Comparison of ENCODE assay signal across 32 cellular contexts in genomic region chr3:63876260-63876659, GRCh38. TPM values are rescaled to one million over a fixed set of nuclear protein-coding genes. Genes with fewer than 3 reads are reported as not detected.
"Had no signal": no experiment of that assay in that cellular context is flagged by ENCODE, and none has a peak within 500 bp of the region (broad histone marks: within the 10 kb centered on the region; RNA-seq: fewer than 3 reads in every experiment).

No MANE protein-coding gene starts in this region.

- H3K27ac ChIP-seq: brain microvascular endothelial cell, coronary artery, gastroesophageal sphincter, hepatocyte had no signal

- H3K36me3 ChIP-seq: brain microvascular endothelial cell, gastroesophageal sphincter, uterus had no signal

- H3K4me3 Mint-ChIP-seq: activated B cell treated with CpG ODN at 0.5 μM for 24 hours; activated CD8-positive, alpha-beta T cell treated with anti-CD3 and anti-CD28 coated beads for 36 hours; activated naive CD4-positive, alpha-beta T cell treated with anti-CD3 and anti-CD28 coated beads, Interleukin-2, amount 10 ng/mL, durations not matched to agents 7 days and 5 days; activated naive CD8-positive, alpha-beta T cell treated with anti-CD3 and anti-CD28 coated beads, Interleukin-2, amount 10 ng/mL, durations not matched to agents 7 days and 5 days; effector memory CD8-positive, alpha-beta T cell; naive thymus-derived CD8-positive, alpha-beta T cell; stimulated activated naive CD8-positive, alpha-beta T cell treated with anti-CD3 and anti-CD28 coated beads, Interleukin-15, amount 100 ng/mL, for 72 hours; type B pancreatic cell had no signal

- H2AFZ ChIP-seq: hepatocyte had no signal

- H3K9me3 Mint-ChIP-seq: activated B cell treated with CpG ODN at 0.5 μM for 24 hours; activated CD8-positive, alpha-beta T cell treated with anti-CD3 and anti-CD28 coated beads for 36 hours; activated naive CD4-positive, alpha-beta T cell treated with anti-CD3 and anti-CD28 coated beads, Interleukin-2, amount 10 ng/mL, durations not matched to agents 7 days and 5 days; activated naive CD8-positive, alpha-beta T cell treated with anti-CD3 and anti-CD28 coated beads, Interleukin-2, amount 10 ng/mL, durations not matched to agents 7 days and 5 days; effector memory CD8-positive, alpha-beta T cell; naive thymus-derived CD8-positive, alpha-beta T cell; stimulated activated naive CD8-positive, alpha-beta T cell treated with anti-CD3 and anti-CD28 coated beads, Interleukin-15, amount 100 ng/mL, for 72 hours; type B pancreatic cell had no signal

- H3K4me1 ChIP-seq: uterus had no signal

- H3K4me2 ChIP-seq: hepatocyte had no signal

- H3K27me3 ChIP-seq: brain microvascular endothelial cell, gastroesophageal sphincter, hepatocyte, uterus had no signal

- DNase-seq: activated B cell treated with CpG ODN at 0.5 μM for 24 hours; activated CD4-positive, alpha-beta T cell treated with anti-CD3 and anti-CD28 coated beads, Interleukin-2, amount 50 U/mL, for 1 hour; activated CD8-positive, alpha-beta T cell treated with anti-CD3 and anti-CD28 coated beads for 36 hours; activated effector memory CD4-positive, alpha-beta T cell treated with anti-CD3 and anti-CD28 coated beads, Interleukin-2, amount 50 U/mL, for 16 hours; activated naive CD4-positive, alpha-beta T cell treated with anti-CD3 and anti-CD28 coated beads, Interleukin-2, amount 10 ng/mL, durations not matched to agents 7 days and 5 days; activated naive CD8-positive, alpha-beta T cell treated with anti-CD3 and anti-CD28 coated beads, Interleukin-2, amount 10 ng/mL, durations not matched to agents 7 days and 5 days; activated T-cell treated with anti-CD3 and anti-CD28 coated beads, Interleukin-2, amount 50 U/mL, for 48 hours; brain microvascular endothelial cell; effector memory CD8-positive, alpha-beta T cell; erythroblast; islet precursor cell; left cardiac atrium; mammary epithelial cell; naive thymus-derived CD8-positive, alpha-beta T cell; posterior cingulate gyrus; right cardiac atrium; stimulated activated CD4-positive, alpha-beta T cell treated with anti-CD3 and anti-CD28 coated beads, Interleukin-2, amount 100 ng/mL, for 48 hours; stimulated activated naive CD8-positive, alpha-beta T cell treated with anti-CD3 and anti-CD28 coated beads, Interleukin-15, amount 100 ng/mL, for 72 hours; substantia nigra; T1000; uterus had no signal

- H3K9me3 ChIP-seq: gastroesophageal sphincter, uterus had no signal

- H3K4me3 ChIP-seq: coronary artery, gastroesophageal sphincter, hepatocyte, uterus had no signal

- H3K27me3 Mint-ChIP-seq: activated B cell treated with CpG ODN at 0.5 μM for 24 hours; activated CD8-positive, alpha-beta T cell treated with anti-CD3 and anti-CD28 coated beads for 36 hours; activated naive CD4-positive, alpha-beta T cell treated with anti-CD3 and anti-CD28 coated beads, Interleukin-2, amount 10 ng/mL, durations not matched to agents 7 days and 5 days; activated naive CD8-positive, alpha-beta T cell treated with anti-CD3 and anti-CD28 coated beads, Interleukin-2, amount 10 ng/mL, durations not matched to agents 7 days and 5 days; effector memory CD8-positive, alpha-beta T cell; naive thymus-derived CD8-positive, alpha-beta T cell; stimulated activated naive CD8-positive, alpha-beta T cell treated with anti-CD3 and anti-CD28 coated beads, Interleukin-15, amount 100 ng/mL, for 72 hours; type B pancreatic cell had no signal

- H3K27ac Mint-ChIP-seq: activated B cell treated with CpG ODN at 0.5 μM for 24 hours; activated CD8-positive, alpha-beta T cell treated with anti-CD3 and anti-CD28 coated beads for 36 hours; activated naive CD4-positive, alpha-beta T cell treated with anti-CD3 and anti-CD28 coated beads, Interleukin-2, amount 10 ng/mL, durations not matched to agents 7 days and 5 days; activated naive CD8-positive, alpha-beta T cell treated with anti-CD3 and anti-CD28 coated beads, Interleukin-2, amount 10 ng/mL, durations not matched to agents 7 days and 5 days; stimulated activated naive CD8-positive, alpha-beta T cell treated with anti-CD3 and anti-CD28 coated beads, Interleukin-15, amount 100 ng/mL, for 72 hours; type B pancreatic cell had no signal

- ATAC-seq: activated CD8-positive, alpha-beta T cell treated with anti-CD3 and anti-CD28 coated beads for 36 hours; effector memory CD8-positive, alpha-beta T cell; gastroesophageal sphincter; left cardiac atrium; naive thymus-derived CD8-positive, alpha-beta T cell; right cardiac atrium; stimulated activated naive CD8-positive, alpha-beta T cell treated with anti-CD3 and anti-CD28 coated beads, Interleukin-15, amount 100 ng/mL, for 72 hours had no signal

RNA-seq across cellular contexts. Expression of gene SCAANT1, which starts 35.9 kb away (rescaled TPM):
- total RNA-seq: activated B cell treated with CpG ODN at 0.5 μM for 24 hours; activated CD8-positive, alpha-beta T cell treated with anti-CD3 and anti-CD28 coated beads for 36 hours; astrocyte; cardiac septum; cerebellum; gastroesophageal sphincter; hepatocyte; left cardiac atrium; liver; mammary epithelial cell; omental fat pad; right cardiac atrium; T-helper 1 cell treated with Interleukin-12 subunit alpha and Interleukin-12 subunit beta and Interleukin-4 antibody, amounts not matched to agents 30 ng/mL and 1 ng/mL, for 36 hours; uterus had no signal
- polyA plus RNA-seq: liver; mammary epithelial cell; naive thymus-derived CD8-positive, alpha-beta T cell; right cardiac atrium; thymus had no signal

RNA-seq across cellular contexts. Expression of gene C3orf49, which starts 57.2 kb away (rescaled TPM):
- total RNA-seq: activated B cell treated with CpG ODN at 0.5 μM for 24 hours; activated CD8-positive, alpha-beta T cell treated with anti-CD3 and anti-CD28 coated beads for 36 hours; activated naive CD8-positive, alpha-beta T cell treated with anti-CD3 and anti-CD28 coated beads, Interleukin-2, amount 10 ng/mL, durations not matched to agents 7 days and 5 days; astrocyte; cardiac septum; cerebellum; gastroesophageal sphincter; hepatocyte; left cardiac atrium; liver; mammary epithelial cell; naive thymus-derived CD8-positive, alpha-beta T cell; omental fat pad; right cardiac atrium; T-helper 1 cell treated with Interleukin-12 subunit alpha and Interleukin-12 subunit beta and Interleukin-4 antibody, amounts not matched to agents 30 ng/mL and 1 ng/mL, for 36 hours; uterus had no signal
- polyA plus RNA-seq: mammary epithelial cell; naive thymus-derived CD8-positive, alpha-beta T cell; right cardiac atrium had no signal
